Comparison of ENCODE assay signal across 11 cellular contexts in genomic region chrX:89021964-89022363, GRCh38.
"Had no signal": no experiment of that assay in that cellular context is flagged by ENCODE, and none has a peak within 500 bp of the region (broad histone marks: within the 10 kb centered on the region; RNA-seq: fewer than 3 reads in every experiment).

No MANE protein-coding gene starts in this region.

- H3K4me3 Mint-ChIP-seq: GM23338, H9, HFFc6 had no signal

- H3K36me3 ChIP-seq: HAP-1 had no signal

- H3K27ac Mint-ChIP-seq: GM23338, H9, HFFc6 had no signal

- H3K4me2 ChIP-seq: GM23338 had no signal

- DNase-seq: GM23248, GOT3, H7, H9, HCEC 1CT, HFFc6 had no signal

- H3K4me1 Mint-ChIP-seq: GM23338, H9 had no signal

- ATAC-seq: GM23338, HCT116 had no signal

- H3K9ac ChIP-seq: GM23248 had no signal

- H3K9me3 ChIP-seq: HAP-1 had no signal

- H3K27ac ChIP-seq: GM23248 had no signal

- H2AFZ ChIP-seq: GM23248, GM23338 had no signal

- H3K4me3 ChIP-seq: GM23248, GM23338, HAP-1 had no signal

- FAIRE-seq: H1, H54 had no signal

- H3K4me1 ChIP-seq: HAP-1 had no signal
